1 cellular context compared by ENCODE assay signal in genomic region chr5:35771839-35772238, GRCh38.
TF ChIP-seq lines count a peak whose summit lies in the region.

No MANE protein-coding gene starts in this region.

TF ChIP-seq in IMR-90, 13 proteins besides CTCF, POLR2A, EP300 and RAD21 (continued from another document):
- TF ChIP-seq CEBPB (IDR thresholded peaks at IDR 0.05; ENCODE audit: low read depth, low read length): no peak
- TF ChIP-seq MAZ (IDR thresholded peaks at IDR 0.05; ENCODE audit: borderline replicate concordance, low read depth, low read length): no peak
- no peak for TF ChIP-seq MAFK (IDR thresholded peaks at IDR 0.05; ENCODE audit: low read depth, low read length)
- TF ChIP-seq, protein P1, sequence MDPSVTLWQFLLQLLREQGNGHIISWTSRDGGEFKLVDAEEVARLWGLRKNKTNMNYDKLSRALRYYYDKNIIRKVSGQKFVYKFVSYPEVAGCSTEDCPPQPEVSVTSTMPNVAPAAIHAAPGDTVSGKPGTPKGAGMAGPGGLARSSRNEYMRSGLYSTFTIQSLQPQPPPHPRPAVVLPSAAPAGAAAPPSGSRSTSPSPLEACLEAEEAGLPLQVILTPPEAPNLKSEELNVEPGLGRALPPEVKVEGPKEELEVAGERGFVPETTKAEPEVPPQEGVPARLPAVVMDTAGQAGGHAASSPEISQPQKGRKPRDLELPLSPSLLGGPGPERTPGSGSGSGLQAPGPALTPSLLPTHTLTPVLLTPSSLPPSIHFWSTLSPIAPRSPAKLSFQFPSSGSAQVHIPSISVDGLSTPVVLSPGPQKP (IDR thresholded peaks at IDR 0.05; ENCODE audit: borderline replicate concordance, low read depth, low read length): no peak
- TF ChIP-seq RCOR1 (IDR thresholded peaks at IDR 0.05; ENCODE audit: insufficient replicate concordance, low read length): no peak
